11 cellular contexts compared by ENCODE assay signal in the genomic region with DNA sequence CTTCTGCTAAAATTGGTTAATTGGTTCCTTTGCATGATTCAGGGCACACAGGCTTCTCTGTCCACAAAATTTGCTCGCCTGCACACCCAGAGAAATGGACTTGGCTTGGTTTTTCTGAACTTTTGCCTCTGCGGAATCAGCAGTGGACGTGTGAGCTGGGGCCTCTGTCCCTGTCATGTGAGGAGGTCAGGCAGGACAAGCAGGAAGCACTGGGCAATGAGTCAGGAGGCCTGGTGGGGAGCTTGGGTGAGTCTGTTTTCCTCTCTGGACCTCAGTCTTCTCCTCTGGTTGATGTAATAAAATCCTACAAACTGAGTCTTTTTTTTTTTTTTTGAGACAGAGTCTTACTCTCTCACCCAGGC. TPM values are rescaled to one million over a fixed set of nuclear protein-coding genes. Genes with fewer than 3 reads are reported as not detected.
DNase-seq lines count a peak whose midpoint lies in the region; ATAC-seq and FAIRE-seq lines count a peak whose summit lies in the region.
"Had no signal": no experiment of that assay in that cellular context is flagged by ENCODE, and none has a peak within 500 bp of the region (broad histone marks: within the 10 kb centered on the region; RNA-seq: fewer than 3 reads in every experiment).

No MANE protein-coding gene starts in this region.

- no peak overlapping the region for H3K14ac ChIP-seq in mesenchymal stem cell (ENCODE audit: low read length in 2 of 2)

- no peak overlapping the region for H2BK5ac ChIP-seq in mesenchymal stem cell (ENCODE audit: low read depth, low read length, poor library complexity, severe bottlenecking)

- no peak overlapping the region for H2BK15ac ChIP-seq in mesenchymal stem cell (ENCODE audit: low read depth, poor library complexity, severe bottlenecking)

- ATAC-seq in GM18519 (IDR thresholded peaks at IDR 0.05; ENCODE audit: low FRiP score, unreplicated experiment), result no peak

- H3K9ac ChIP-seq in mesenchymal stem cell (ENCODE audit: low read length), result peak overlapping the region; percentile 81

- H3K4me2 ChIP-seq in mesenchymal stem cell (ENCODE audit: low read length, poor library complexity, severe bottlenecking), result no peak overlapping the region

- H4K91ac ChIP-seq in mesenchymal stem cell (ENCODE audit: low read length), result peak overlapping the region; percentile 91

- H2AK5ac ChIP-seq in mesenchymal stem cell (ENCODE audit: low read length, severe bottlenecking), result no peak overlapping the region

- H3K4ac ChIP-seq in mesenchymal stem cell (ENCODE audit: low read depth in 1 of 2, low read length in 2 of 2), result no peak overlapping the region

- H4K8ac ChIP-seq in mesenchymal stem cell (ENCODE audit: low read length), result peak overlapping the region; percentile 66

- H2AFZ ChIP-seq in mesenchymal stem cell (ENCODE audit: low read depth, low read length), result no peak overlapping the region

- H3K9me3 ChIP-seq in esophagus (ENCODE audit: control insufficient read depth in 2 of 2, insufficient read depth in 1 of 2, low read depth in 1 of 2, low read length in 1 of 2), result peaks cover 0 to 4% of the 10 kb centered on the region in 2 donors
- H3K9me3 ChIP-seq in mesenchymal stem cell (ENCODE audit: control insufficient read depth, low read length), result peaks cover 9% of the 10 kb centered on the region

- no peaks in the 10 kb centered on the region for H3K79me1 ChIP-seq in mesenchymal stem cell (replicated peaks; ENCODE audit: low read length, poor library complexity, severe bottlenecking)

- no peak for FAIRE-seq in urothelium cell line (lab: Jason Lieb, UNC)

- no peaks in the 10 kb centered on the region for H3K27me3 ChIP-seq in esophagus (ENCODE audit: control insufficient read depth in 1 of 2, insufficient read depth in 2 of 2, low read length in 2 of 2)
- no peaks in the 10 kb centered on the region for H3K27me3 ChIP-seq in mesenchymal stem cell (ENCODE audit: control insufficient read depth in 1 of 2, insufficient read depth in 1 of 2, low read length in 2 of 2)
- no peaks in the 10 kb centered on the region for H3K27me3 ChIP-seq in H7 (ENCODE audit: control insufficient read depth, insufficient read depth, low read length)

- H3K36me3 ChIP-seq in esophagus (ENCODE audit: control insufficient read depth in 2 of 2, insufficient read depth in 2 of 2, low read length in 1 of 2), result no peaks in the 10 kb centered on the region
- H3K36me3 ChIP-seq in mesenchymal stem cell (ENCODE audit: control insufficient read depth in 1 of 2, insufficient read depth in 2 of 2, low read depth in 1 of 2, low read length in 2 of 2), result no peaks in the 10 kb centered on the region
- no peaks in the 10 kb centered on the region for H3K36me3 ChIP-seq in H7 (replicated peaks; ENCODE audit: control insufficient read depth, insufficient read depth, low read length)

- H3K4me1 ChIP-seq in esophagus (ENCODE audit: control insufficient read depth in 2 of 2, insufficient read depth in 2 of 2, low read length in 1 of 2) (peaks cover 5 to 28% of the 10 kb centered on the region in 2 donors), mesenchymal stem cell (ENCODE audit: control insufficient read depth, insufficient read depth, low read depth, low read length) (peaks cover 29% of the 10 kb centered on the region)

- no peak overlapping the region for H3K23ac ChIP-seq in mesenchymal stem cell (ENCODE audit: low read length in 2 of 2)

- peak overlapping the region; percentile 81 to 93 for H3K27ac ChIP-seq in esophagus (ENCODE audit: low read depth in 2 of 2, low read length in 1 of 2)
- peak overlapping the region; percentile 86 for H3K27ac ChIP-seq in mesenchymal stem cell (ENCODE audit: low read length, poor library complexity, severe bottlenecking)
- H3K27ac ChIP-seq: 22Rv1, VCaP had no signal

- peak overlapping the region; percentile 87 to 94 for H2BK12ac ChIP-seq in mesenchymal stem cell (ENCODE audit: low read length in 2 of 2)

- no peak overlapping the region for H3K4me3 ChIP-seq in esophagus (ENCODE audit: low read depth in 1 of 2, low read length in 2 of 2)
- peak overlapping the region in 1 of 2 experiments; percentile 61 for H3K4me3 ChIP-seq in mesenchymal stem cell (ENCODE audit: insufficient read depth in 1 of 2, low read depth in 1 of 2, low read length in 2 of 2)
- no peak overlapping the region for H3K4me3 ChIP-seq in H7 (ENCODE audit: insufficient read depth, low read depth, low read length)

- peak overlapping the region; percentile 68 to 88 for H3K18ac ChIP-seq in mesenchymal stem cell (ENCODE audit: low read depth in 1 of 2, low read length in 2 of 2)

- peak overlapping the region; percentile 73 for H2BK120ac ChIP-seq in mesenchymal stem cell (ENCODE audit: low read depth, low read length)

- 18 to 26% methylated on average over 3 of the region's 3 CpGs for WGBS in esophagus, 2 donors
- 23% methylated on average over 3 of the region's 3 CpGs for WGBS in mesenchymal stem cell

- DNase-seq in DMS53 (lab: John Stamatoyannopoulos, UW) (peak; percentile 21), DMS53 treated with DMSO at 0.1 percent for 48 hours (lab: John Stamatoyannopoulos, UW; ENCODE audit: unreplicated experiment) (no peak), mesenchymal stem cell (peak; percentile 94), urothelium cell line (ENCODE audit: low spot score) (peak; percentile 57), H7 (no peak)
- no peak for DNase-seq in stimulated activated CD8-positive, alpha-beta memory T cell treated with anti-CD3 and anti-CD28 coated beads, Interleukin-4, amount 100 ng/mL, for 48 hours
- DNase-seq: stimulated activated CD4-positive, alpha-beta T cell treated with anti-CD3 and anti-CD28 coated beads, Interleukin-4, amount 100 ng/mL, for 1 hour had no signal

RNA-seq across cellular contexts. Expression of a gene that starts 10.4 kb away (rescaled TPM):
- polyA plus RNA-seq in esophagus, result 10 to 100 TPM; 19.8 to 34.8 TPM
- polyA plus RNA-seq in mesenchymal stem cell (2013, experiment 1 of 2), result 0.14 TPM
- 0.11 TPM for polyA plus RNA-seq in mesenchymal stem cell (2013, experiment 2 of 2)
- total RNA-seq in H7 (2014; rRNA removed; shearing (Covaris generic)), result 5.3 and 7.8 TPM in 2 replicates

Comparison
In these comparisons a context has a peak if more than half of its experiments do, and no peak if none do; other contexts are left out.
1. DNase-seq: peak in DMS53 (single experiment), mesenchymal stem cell (single experiment) and urothelium cell line (single experiment); none in DMS53 treated with DMSO at 0.1 percent for 48 hours (single experiment), H7 (single experiment) and stimulated activated CD8-positive, alpha-beta memory T cell treated with anti-CD3 and anti-CD28 coated beads, Interleukin-4, amount 100 ng/mL, for 48 hours (single experiment).